11 cellular contexts compared by ENCODE assay signal in genomic region chr7:132500727-132501410, GRCh38.
DNase-seq lines count a peak whose midpoint lies in the region; ATAC-seq, FAIRE-seq and TF ChIP-seq lines count a peak whose summit lies in the region.
"Had no signal": no experiment of that assay in that cellular context is flagged by ENCODE, and none has a peak within 500 bp of the region (broad histone marks: within the 10 kb centered on the region; RNA-seq: fewer than 3 reads in every experiment).

No MANE protein-coding gene starts in this region.

- no peaks in the 10 kb centered on the region for H3K4me1 ChIP-seq in kidney (ENCODE audit: control insufficient read depth in 1 of 2, insufficient read depth in 1 of 2, low read depth in 1 of 2, low read length in 2 of 2)
- H3K4me1 ChIP-seq in thoracic aorta (ENCODE audit: control insufficient read depth in 1 of 2, low read depth in 2 of 2) = peaks cover 0 to 24% of the 10 kb centered on the region in 2 donors
- no peaks in the 10 kb centered on the region for H3K4me1 ChIP-seq in effector memory CD4-positive, alpha-beta T cell (ENCODE audit: control insufficient read depth, insufficient read depth, low read length, poor library complexity, severe bottlenecking)
- H3K4me1 ChIP-seq: parathyroid adenoma had no signal

- ATAC-seq in thoracic aorta (ENCODE audit: insufficient number of reproducible peaks, low FRiP score, low read depth) = peak; percentile 43
- ATAC-seq in GM21526 (IDR thresholded peaks at IDR 0.05; ENCODE audit: low FRiP score, unreplicated experiment) = no peak
- ATAC-seq: GM12878; stimulated activated memory B cell treated with anti-CD40 and anti-IgM and Interleukin-4, amounts not matched to agents 10 μg/mL and 1 μg/mL and 100 μg/mL, for 72 hours had no signal

- no peak for FAIRE-seq in kidney (lab: Jason Lieb, UNC)
- FAIRE-seq: GM12878 had no signal

- TF ChIP-seq CTCF in LNCAP (IDR thresholded peaks at IDR 0.05) (peak; percentile 48), cardiac fibroblast (IDR thresholded peaks at IDR 0.05; ENCODE audit: low read depth, low read length) (peak; percentile 52), kidney (IDR thresholded peaks at IDR 0.05; ENCODE audit: borderline replicate concordance, extremely low read depth, insufficient read depth) (peak; percentile 17), thoracic aorta (IDR thresholded peaks at IDR 0.05) (peak; percentile 61), mesothelial cell of epicardium (IDR thresholded peaks at IDR 0.05; ENCODE audit: unreplicated experiment) (no peak)

- H3K4me3 ChIP-seq in cardiac fibroblast (replicated peaks in 1 of 2; ENCODE audit: low read depth in 2 of 2, low read length in 2 of 2) = no peak overlapping the region
- H3K4me3 ChIP-seq in kidney (ENCODE audit: low read length in 2 of 2) = no peak overlapping the region
- no peak overlapping the region for H3K4me3 ChIP-seq in thoracic aorta
- no peak overlapping the region for H3K4me3 ChIP-seq in effector memory CD4-positive, alpha-beta T cell (ENCODE audit: insufficient read depth, low read depth, low read length, poor library complexity, severe bottlenecking)
- H3K4me3 ChIP-seq: GM12878 had no signal

- no peak overlapping the region for H3K4me3 Mint-ChIP-seq in mesothelial cell of epicardium
- H3K4me3 Mint-ChIP-seq: stimulated activated memory B cell treated with anti-CD40 and anti-IgM and Interleukin-4, amounts not matched to agents 10 μg/mL and 1 μg/mL and 100 μg/mL, for 72 hours had no signal

- H3K9me3 Mint-ChIP-seq in mesothelial cell of epicardium = no peaks in the 10 kb centered on the region
- H3K9me3 Mint-ChIP-seq: stimulated activated memory B cell treated with anti-CD40 and anti-IgM and Interleukin-4, amounts not matched to agents 10 μg/mL and 1 μg/mL and 100 μg/mL, for 72 hours had no signal

- intact Hi-C loops in kidney (cut with DNase I) = no loop called here

- no peaks in the 10 kb centered on the region for H3K9me3 ChIP-seq in kidney (ENCODE audit: control insufficient read depth in 1 of 2, low read length in 2 of 2)
- H3K9me3 ChIP-seq in thoracic aorta = no peaks in the 10 kb centered on the region
- no peaks in the 10 kb centered on the region for H3K9me3 ChIP-seq in effector memory CD4-positive, alpha-beta T cell (ENCODE audit: control insufficient read depth, low read length)

- H3K9ac ChIP-seq in kidney (ENCODE audit: low read length in 2 of 2) = no peak overlapping the region
- H3K9ac ChIP-seq: parathyroid adenoma had no signal

- H3K27me3 ChIP-seq in thoracic aorta (replicated peaks; ENCODE audit: insufficient read depth) = no peaks in the 10 kb centered on the region
- no peaks in the 10 kb centered on the region for H3K27me3 ChIP-seq in effector memory CD4-positive, alpha-beta T cell (replicated peaks; ENCODE audit: control insufficient read depth, insufficient read depth, low read length, poor library complexity, severe bottlenecking)

- DNase-seq in cardiac fibroblast (ENCODE audit: low read depth in 2 of 2) (peak; percentile 51 to 91), kidney (no peak), thoracic aorta (ENCODE audit: low spot score) (peak; percentile 70), mesothelial cell of epicardium (ENCODE audit: low spot score in 2 of 2, unreplicated experiment in 2 of 2) (no peak)
- no peak for DNase-seq in effector memory CD4-positive, alpha-beta T cell
- DNase-seq: activated T-cell treated with anti-CD3 and anti-CD28 coated beads for 4 hours had no signal

- peaks cover 21% of the 10 kb centered on the region for H3K27me3 Mint-ChIP-seq in mesothelial cell of epicardium (ENCODE audit: low read depth)

- H3K27ac ChIP-seq in kidney (ENCODE audit: low read depth in 2 of 2, low read length in 2 of 2) (no peak overlapping the region), thoracic aorta (no peak overlapping the region)
- H3K27ac ChIP-seq in effector memory CD4-positive, alpha-beta T cell (ENCODE audit: insufficient read depth, low read length, poor library complexity, severe bottlenecking) = no peak overlapping the region
- H3K27ac ChIP-seq: parathyroid adenoma had no signal

- no peaks in the 10 kb centered on the region for H3K36me3 ChIP-seq in kidney (ENCODE audit: control insufficient read depth in 1 of 2, insufficient read depth in 2 of 2, low read length in 2 of 2)
- H3K36me3 ChIP-seq in thoracic aorta = no peaks in the 10 kb centered on the region
- H3K36me3 ChIP-seq in effector memory CD4-positive, alpha-beta T cell (ENCODE audit: control insufficient read depth, insufficient read depth, low read length) = no peaks in the 10 kb centered on the region

- H3K36me3 Mint-ChIP-seq in mesothelial cell of epicardium = no peaks in the 10 kb centered on the region
- H3K36me3 Mint-ChIP-seq: stimulated activated memory B cell treated with anti-CD40 and anti-IgM and Interleukin-4, amounts not matched to agents 10 μg/mL and 1 μg/mL and 100 μg/mL, for 72 hours had no signal

- H3K27ac Mint-ChIP-seq in mesothelial cell of epicardium = no peak overlapping the region
- H3K27ac Mint-ChIP-seq: stimulated activated memory B cell treated with anti-CD40 and anti-IgM and Interleukin-4, amounts not matched to agents 10 μg/mL and 1 μg/mL and 100 μg/mL, for 72 hours had no signal

- H3K4me1 Mint-ChIP-seq in mesothelial cell of epicardium = peaks cover 8% of the 10 kb centered on the region
- H3K4me1 Mint-ChIP-seq: stimulated activated memory B cell treated with anti-CD40 and anti-IgM and Interleukin-4, amounts not matched to agents 10 μg/mL and 1 μg/mL and 100 μg/mL, for 72 hours had no signal

Comparison
In these comparisons a context has a peak if more than half of its experiments do, and no peak if none do; other contexts are left out.
1. DNase-seq: peak in cardiac fibroblast (2 of 2) and thoracic aorta (single experiment); none in kidney (single experiment), effector memory CD4-positive, alpha-beta T cell (0 of 3) and mesothelial cell of epicardium (0 of 2).